In the genomic region with DNA sequence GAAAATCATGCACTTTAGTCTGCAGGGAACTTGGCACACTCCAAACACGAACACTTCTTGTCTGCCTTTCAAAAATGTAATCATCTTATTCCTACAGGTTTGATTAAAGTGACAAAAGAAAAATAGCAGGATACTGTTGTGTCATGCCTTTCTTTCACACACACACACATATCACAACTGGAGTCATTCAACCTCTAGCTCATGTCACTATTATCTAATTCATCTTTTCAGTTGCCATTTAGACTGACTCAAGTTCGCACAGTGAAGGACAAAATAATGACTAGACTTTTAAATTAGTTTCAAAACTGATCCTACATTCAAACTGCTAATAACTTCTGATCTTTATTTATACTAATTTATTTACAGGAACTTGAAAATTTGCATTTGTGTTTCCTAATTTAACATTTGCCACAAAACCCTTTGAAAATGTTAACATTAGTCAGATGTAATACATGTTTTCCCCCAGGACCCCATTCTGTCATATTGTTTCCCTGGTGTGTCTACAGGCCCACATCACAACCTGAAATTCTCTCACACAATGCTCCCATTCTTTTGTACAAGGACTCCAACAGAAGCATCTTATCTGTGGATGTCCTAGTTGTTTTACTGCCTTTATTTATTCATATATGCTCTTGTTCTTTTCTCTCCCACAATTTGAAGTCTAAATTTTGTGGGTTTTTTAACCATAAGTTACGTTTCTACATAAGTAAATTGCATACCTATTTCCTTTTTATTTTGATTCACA, we compare ENCODE assay signal across 16 cellular contexts.
A peak's percentile ranks its signal among the peaks of the same experiment; 100 is the strongest.
DNase-seq lines count a peak whose midpoint lies in the region; ATAC-seq, FAIRE-seq and TF ChIP-seq lines count a peak whose summit lies in the region.
"Had no signal": no experiment of that assay in that cellular context is flagged by ENCODE, and none has a peak within 500 bp of the region (broad histone marks: within the 10 kb centered on the region; RNA-seq: fewer than 3 reads in every experiment).

No MANE protein-coding gene starts in this region.

- no peaks in the 10 kb centered on the region for H3K9me3 ChIP-seq in SK-N-MC (ENCODE audit: low read depth, low read length)
- H3K9me3 ChIP-seq in neural cell (ENCODE audit: low read length), result no peaks in the 10 kb centered on the region
- H3K9me3 ChIP-seq in adrenal gland (replicated peaks in 1 of 3), result no peaks in the 10 kb centered on the region
- no peaks in the 10 kb centered on the region for H3K9me3 ChIP-seq in stomach
- H3K9me3 ChIP-seq: A549 had no signal

- H3K79me2 ChIP-seq in neural cell (replicated peaks; ENCODE audit: insufficient read depth, low read length), result no peaks in the 10 kb centered on the region

- no peak for ATAC-seq in GM19463 (IDR thresholded peaks at IDR 0.05; ENCODE audit: unreplicated experiment)
- ATAC-seq: A549; CD8-positive, alpha-beta T cell; HCT116; HepG2 had no signal

- DNase-seq in SK-N-MC (ENCODE audit: low read depth, low spot score), result no peak
- DNase-seq in frontal cortex (ENCODE audit: low spot score in 2 of 2), result no peak
- no peak for DNase-seq in adrenal gland
- no peak for DNase-seq in activated effector memory CD4-positive, alpha-beta T cell treated with Interleukin-2 at 50 U/mL for 16 hours
- DNase-seq in stomach, result no peak
- DNase-seq: CD8-positive, alpha-beta T cell; DMS53; GF-D8 had no signal

- H3K27me3 ChIP-seq in neural cell (ENCODE audit: insufficient read depth, low read depth, low read length) (no peaks in the 10 kb centered on the region), adrenal gland (no peaks in the 10 kb centered on the region), stomach (no peaks in the 10 kb centered on the region)

- intact Hi-C loops in adrenal gland (cut with DNase I) (no loop called here), stomach (cut with DNase I; ENCODE audit: low total_unique reads) (no loop called here)

- no peak for TF ChIP-seq CTCF in neural cell (IDR thresholded peaks at IDR 0.05; ENCODE audit: poor library complexity, severe bottlenecking)
- TF ChIP-seq CTCF in adrenal gland (IDR thresholded peaks at IDR 0.05), result no peak
- no peak for TF ChIP-seq CTCF in stomach (IDR thresholded peaks at IDR 0.05)

- H3F3A ChIP-seq in neural cell (ENCODE audit: insufficient read depth, low read length, poor library complexity, severe bottlenecking), result no peaks in the 10 kb centered on the region

- H2AFZ ChIP-seq in neural cell (ENCODE audit: low read depth, low read length), result no peak overlapping the region

- H4K20me1 ChIP-seq in neural cell (ENCODE audit: insufficient read depth), result no peaks in the 10 kb centered on the region

- H3K9ac ChIP-seq in SK-N-MC (ENCODE audit: insufficient read length), result no peak overlapping the region
- no peak overlapping the region for H3K9ac ChIP-seq in neural cell (ENCODE audit: low read length)

- no peak for TF ChIP-seq RAD21 in neural cell (conservative IDR thresholded peaks at IDR 0.05)

- TF ChIP-seq POLR2A in adrenal gland (IDR thresholded peaks at IDR 0.05) (no peak), stomach (IDR thresholded peaks at IDR 0.05) (no peak)

- H3K36me3 ChIP-seq in SK-N-MC (ENCODE audit: insufficient read depth, low read length), result no peaks in the 10 kb centered on the region
- no peaks in the 10 kb centered on the region for H3K36me3 ChIP-seq in neural cell (ENCODE audit: insufficient read depth, low read length)
- no peaks in the 10 kb centered on the region for H3K36me3 ChIP-seq in adrenal gland (replicated peaks in 1 of 2)
- no peaks in the 10 kb centered on the region for H3K36me3 ChIP-seq in stomach

- H3K4me1 ChIP-seq in adrenal gland (replicated peaks in 1 of 2), result no peaks in the 10 kb centered on the region
- H3K4me1 ChIP-seq in stomach, result no peaks in the 10 kb centered on the region
- H3K4me1 ChIP-seq: A549 had no signal

- WGBS in adrenal gland, 4 donors, result 55 to 61% (median 59%) methylated on average over 3 of the region's 3 CpGs
- 59 to 68% (median 62%) methylated on average over 3 of the region's 3 CpGs for WGBS in stomach, 5 donors

- FAIRE-seq in frontal cortex (lab: Jason Lieb, UNC), result peak; percentile 36
- FAIRE-seq: A549, GM19239, H54, HepG2, HTR-8/SVneo had no signal

- no peaks in the 10 kb centered on the region for H3K9me2 ChIP-seq in neural cell (ENCODE audit: insufficient read depth, low read length)

- TF ChIP-seq EP300 in neural cell (conservative IDR thresholded peaks at IDR 0.05; ENCODE audit: poor library complexity, severe bottlenecking) (peak; percentile 97), stomach (IDR thresholded peaks at IDR 0.05) (no peak)

- H3K27ac ChIP-seq in SK-N-MC (peak overlapping the region; percentile 27; the same call in 1 of the 2 replicates), neural cell (ENCODE audit: low read length) (no peak overlapping the region), adrenal gland (no peak overlapping the region), stomach (no peak overlapping the region)
- H3K27ac ChIP-seq: A549 had no signal

- H3K4me2 ChIP-seq in neural cell (ENCODE audit: low read length), result no peak overlapping the region
- H3K4me2 ChIP-seq: A549 had no signal

- peak overlapping the region; percentile 44 for H3K4me3 ChIP-seq in SK-N-MC
- H3K4me3 ChIP-seq in neural cell (ENCODE audit: low read length), result no peak overlapping the region
- no peak overlapping the region for H3K4me3 ChIP-seq in adrenal gland
- no peak overlapping the region for H3K4me3 ChIP-seq in stomach
- H3K4me3 ChIP-seq: A549 had no signal

TF ChIP-seq in neural cell, 6 proteins besides CTCF, POLR2A, EP300 and RAD21:
- TF ChIP-seq TAF1 (IDR thresholded peaks at IDR 0.05; ENCODE audit: low read depth), result no peak
- TF ChIP-seq EZH2 (IDR thresholded peaks at IDR 0.05; ENCODE audit: borderline replicate concordance, insufficient read depth, low read length, poor library complexity, severe bottlenecking), result no peak
- TF ChIP-seq SMC3 (conservative IDR thresholded peaks at IDR 0.05; ENCODE audit: poor library complexity), result no peak
- TF ChIP-seq, protein P1, sequence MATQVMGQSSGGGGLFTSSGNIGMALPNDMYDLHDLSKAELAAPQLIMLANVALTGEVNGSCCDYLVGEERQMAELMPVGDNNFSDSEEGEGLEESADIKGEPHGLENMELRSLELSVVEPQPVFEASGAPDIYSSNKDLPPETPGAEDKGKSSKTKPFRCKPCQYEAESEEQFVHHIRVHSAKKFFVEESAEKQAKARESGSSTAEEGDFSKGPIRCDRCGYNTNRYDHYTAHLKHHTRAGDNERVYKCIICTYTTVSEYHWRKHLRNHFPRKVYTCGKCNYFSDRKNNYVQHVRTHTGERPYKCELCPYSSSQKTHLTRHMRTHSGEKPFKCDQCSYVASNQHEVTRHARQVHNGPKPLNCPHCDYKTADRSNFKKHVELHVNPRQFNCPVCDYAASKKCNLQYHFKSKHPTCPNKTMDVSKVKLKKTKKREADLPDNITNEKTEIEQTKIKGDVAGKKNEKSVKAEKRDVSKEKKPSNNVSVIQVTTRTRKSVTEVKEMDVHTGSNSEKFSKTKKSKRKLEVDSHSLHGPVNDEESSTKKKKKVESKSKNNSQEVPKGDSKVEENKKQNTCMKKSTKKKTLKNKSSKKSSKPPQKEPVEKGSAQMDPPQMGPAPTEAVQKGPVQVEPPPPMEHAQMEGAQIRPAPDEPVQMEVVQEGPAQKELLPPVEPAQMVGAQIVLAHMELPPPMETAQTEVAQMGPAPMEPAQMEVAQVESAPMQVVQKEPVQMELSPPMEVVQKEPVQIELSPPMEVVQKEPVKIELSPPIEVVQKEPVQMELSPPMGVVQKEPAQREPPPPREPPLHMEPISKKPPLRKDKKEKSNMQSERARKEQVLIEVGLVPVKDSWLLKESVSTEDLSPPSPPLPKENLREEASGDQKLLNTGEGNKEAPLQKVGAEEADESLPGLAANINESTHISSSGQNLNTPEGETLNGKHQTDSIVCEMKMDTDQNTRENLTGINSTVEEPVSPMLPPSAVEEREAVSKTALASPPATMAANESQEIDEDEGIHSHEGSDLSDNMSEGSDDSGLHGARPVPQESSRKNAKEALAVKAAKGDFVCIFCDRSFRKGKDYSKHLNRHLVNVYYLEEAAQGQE (IDR thresholded peaks at IDR 0.05; ENCODE audit: borderline replicate concordance), result peak; percentile 62
- TF ChIP-seq MXI1 (conservative IDR thresholded peaks at IDR 0.05; ENCODE audit: poor library complexity, severe bottlenecking), result no peak
- TF ChIP-seq POLR2AphosphoS5 (IDR thresholded peaks at IDR 0.05), result peak; percentile 95
TF ChIP-seq in neural cell: peak in this region for 2.
